8 cellular contexts compared by ENCODE assay signal in the genomic region with DNA sequence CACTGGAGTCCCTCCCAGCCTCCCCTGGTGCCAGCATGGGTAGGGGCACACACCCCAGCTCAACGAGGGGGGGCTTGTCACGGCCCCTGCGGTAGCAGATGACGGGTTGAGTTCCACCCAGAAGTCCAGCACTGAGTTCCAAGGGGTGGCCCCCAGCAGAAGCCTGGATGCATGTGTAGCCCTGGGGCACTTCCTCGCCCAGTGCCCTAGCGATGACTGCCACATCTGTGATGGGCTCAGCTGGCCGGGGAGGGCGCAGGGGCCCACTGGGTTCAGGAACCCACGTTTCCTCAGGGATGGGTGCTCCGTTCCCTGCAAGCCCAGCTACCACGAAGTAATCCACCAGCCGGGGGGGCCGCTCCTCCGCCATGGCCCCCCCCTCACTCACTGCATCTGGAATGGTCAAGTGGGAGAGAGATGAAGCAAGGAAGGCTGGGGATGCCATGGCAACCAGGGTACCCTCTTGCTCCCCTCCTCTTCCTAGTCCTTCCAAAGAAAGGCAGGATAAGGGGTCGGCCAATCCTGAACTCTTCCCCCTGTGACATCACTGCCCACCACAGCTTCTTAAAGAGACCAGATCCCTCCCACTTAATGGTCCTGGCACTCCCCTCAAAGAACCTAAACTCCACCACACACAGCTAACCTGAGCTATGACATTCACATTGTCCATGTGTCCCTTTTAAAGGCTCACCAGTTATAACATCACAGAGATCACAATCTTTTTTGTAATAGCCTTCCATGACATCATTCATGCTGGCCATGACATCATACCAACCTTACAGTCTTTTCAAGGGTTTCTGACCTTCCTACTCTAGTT. TPM values are rescaled to one million over a fixed set of nuclear protein-coding genes. Genes with fewer than 3 reads are reported as not detected.
A peak's percentile ranks its signal among the peaks of the same experiment; 100 is the strongest.
DNase-seq lines count a peak whose midpoint lies in the region; ATAC-seq, FAIRE-seq and TF ChIP-seq lines count a peak whose summit lies in the region.

No MANE protein-coding gene starts in this region.

- dilution Hi-C loops in IMR-90 (cut with HindIII; ENCODE audit: low sequenced_read_pairs, unreplicated experiment): no loop called here

- in situ Hi-C loops in IMR-90 (cut with MboI; ENCODE audit: low sequenced_read_pairs): no loop called here
- in situ Hi-C loops in GM12878 (cut with MboI): no loop called here

- 78% methylated on average over 3 of the region's 15 CpGs; no CpG with 5 or more reads in 1 of the 2 experiments for WGBS in IMR-90 (ENCODE audit: extremely low coverage in 2 of 2, insufficient read length in 1 of 2), 2 experiments
- WGBS in GM12878 (ENCODE audit: insufficient coverage, insufficient replicate concordance, low lambda C conversion rate, missing lambda C conversion rate): 85% methylated on average over 15 of the region's 15 CpGs

- H3K27me3 Mint-ChIP-seq in Caco-2 (ENCODE audit: insufficient read depth, unreplicated experiment): no peaks in the 10 kb centered on the region

- peaks cover 18% of the 10 kb centered on the region; the same call in 1 of the 2 replicates for H3K9me1 ChIP-seq in IMR-90 (ENCODE audit: insufficient read depth, low read length)

- H3K4me3 ChIP-seq in ACC112 (ENCODE audit: low read depth, low read length): peak overlapping the region; percentile 87; the same call in 1 of the 2 replicates
- no peak overlapping the region for H3K4me3 ChIP-seq in IMR-90 (ENCODE audit: insufficient read depth, low read depth, low read length)
- H3K4me3 ChIP-seq in GM12878: peak overlapping the region; percentile 100
- peak overlapping the region; percentile 77 to 87 for H3K4me3 ChIP-seq in muscle layer of duodenum (ENCODE audit: low read depth in 1 of 2, low read length in 2 of 2)
- H3K4me3 ChIP-seq in Caco-2 (ENCODE audit: low read depth, low read length): no peak overlapping the region

- 0 out of 3 replicates have a peak overlapping the region, but pooled peaks have one; percentile 21 for H2BK15ac ChIP-seq in IMR-90 (ENCODE audit: low read depth, low read length)

- H3K27ac ChIP-seq in ACC112 (ENCODE audit: low read depth, low read length) (no peak overlapping the region), IMR-90 (ENCODE audit: insufficient read depth, low read length) (no peak overlapping the region), GM12878 (ENCODE audit: control insufficient read depth, insufficient read depth) (peak overlapping the region; percentile 95), muscle layer of duodenum (ENCODE audit: low read length) (peak overlapping the region; percentile 83)

- H2BK5ac ChIP-seq in IMR-90 (ENCODE audit: low read depth, low read length, poor library complexity, severe bottlenecking): no peak overlapping the region

- no peak overlapping the region; the same call in 1 of the 2 replicates for H3K23ac ChIP-seq in IMR-90 (ENCODE audit: low read depth, low read length)

- H2AFZ ChIP-seq in ACC112 (ENCODE audit: low read length, unreplicated experiment) (no peak overlapping the region), IMR-90 (replicated peaks; ENCODE audit: low read length, poor library complexity) (peak overlapping the region; percentile 36), GM12878 (ENCODE audit: control insufficient read depth, low read depth, low read length) (peak overlapping the region; percentile 62; the same call in 1 of the 2 replicates)

- no peak for DNase-seq in IMR-90
- DNase-seq in GM12878 (ENCODE audit: low read depth, low spot score): no peak
- no peak for DNase-seq in Caco-2
- no peak for DNase-seq in activated CD4-positive, CD25-positive, alpha-beta regulatory T cell (lab: John Stamatoyannopoulos, UW)
- no peak for DNase-seq in NCI-H345 (lab: John Stamatoyannopoulos, UW)

- H3K4me1 Mint-ChIP-seq in Caco-2 (ENCODE audit: low read depth, unreplicated experiment): peaks cover 7% of the 10 kb centered on the region

- H3K27me3 ChIP-seq in ACC112 (ENCODE audit: insufficient read depth, low read length) (no peaks in the 10 kb centered on the region), IMR-90 (ENCODE audit: control insufficient read depth, insufficient read depth, low read length) (no peaks in the 10 kb centered on the region), GM12878 (replicated peaks in 1 of 2; ENCODE audit: control insufficient read depth in 2 of 2, insufficient read depth in 2 of 2, low read length in 1 of 2) (no peaks in the 10 kb centered on the region), muscle layer of duodenum (ENCODE audit: low read depth, low read length) (no peaks in the 10 kb centered on the region), Caco-2 (replicated peaks; ENCODE audit: control insufficient read depth, insufficient read depth, low read length) (no peaks in the 10 kb centered on the region)

- H2BK20ac ChIP-seq in IMR-90 (ENCODE audit: low read depth, low read length): no peak overlapping the region

- H3K36me3 ChIP-seq in ACC112 (ENCODE audit: insufficient read depth, low read length): peaks cover 11% of the 10 kb centered on the region; the same call in 1 of the 2 replicates
- H3K36me3 ChIP-seq in IMR-90 (ENCODE audit: control insufficient read depth, insufficient read depth, low read length): peaks cover 48% of the 10 kb centered on the region
- peaks cover 18 to 21% of the 10 kb centered on the region in 2 experiments; a peak in 3 of 4 replicates for H3K36me3 ChIP-seq in GM12878 (ENCODE audit: control insufficient read depth in 2 of 2, insufficient read depth in 2 of 2, low read length in 1 of 2)
- peaks cover 36 to 46% of the 10 kb centered on the region in 2 donors for H3K36me3 ChIP-seq in muscle layer of duodenum (ENCODE audit: control insufficient read depth in 1 of 2, insufficient read depth in 2 of 2, low read length in 2 of 2)
- peaks cover 5% of the 10 kb centered on the region; the same call in 1 of the 2 replicates for H3K36me3 ChIP-seq in Caco-2 (ENCODE audit: control insufficient read depth, insufficient read depth, low read length)

- TF ChIP-seq RAD21 in IMR-90 (IDR thresholded peaks at IDR 0.05; ENCODE audit: low read length) (no peak), GM12878 (IDR thresholded peaks at IDR 0.05; ENCODE audit: insufficient read depth, low read depth, low read length) (no peak)

- H3K56ac ChIP-seq in IMR-90 (ENCODE audit: extremely low read depth, insufficient read depth, low read length): no peak overlapping the region

- H2AK9ac ChIP-seq in IMR-90 (replicated peaks; ENCODE audit: low read depth, low read length, poor library complexity): peak overlapping the region; percentile 99

- no peak overlapping the region for H3K18ac ChIP-seq in IMR-90 (ENCODE audit: low read depth, low read length)

- H3K9me3 ChIP-seq in IMR-90 (ENCODE audit: control insufficient read depth, insufficient read depth, low read length) (no peaks in the 10 kb centered on the region), GM12878 (replicated peaks; ENCODE audit: control insufficient read depth, insufficient read depth, low read length) (no peaks in the 10 kb centered on the region), muscle layer of duodenum (ENCODE audit: control insufficient read depth in 1 of 2, low read length in 2 of 2) (no peaks in the 10 kb centered on the region), Caco-2 (no peaks in the 10 kb centered on the region)

- intact Hi-C loops in IMR-90 (cut with micrococcal nuclease) (no loop called here), GM12878 (cut with micrococcal nuclease; ENCODE audit: unreplicated experiment) (loop anchor here (2.0 kb wide), 1 partner anchor 21 kb away; a partner anchor contains a TSS), Caco-2 (cut with micrococcal nuclease; ENCODE audit: unreplicated experiment) (no loop called here)

- no peak overlapping the region for H3K4ac ChIP-seq in IMR-90 (ENCODE audit: low read depth, low read length)

- no peak overlapping the region for H4K5ac ChIP-seq in IMR-90 (ENCODE audit: low read depth, low read length)

- FAIRE-seq in GM12878 (lab: Jason Lieb, UNC): peak; percentile 74

- H3K9ac ChIP-seq in IMR-90 (ENCODE audit: low read depth, low read length): no peak overlapping the region
- H3K9ac ChIP-seq in GM12878 (ENCODE audit: control insufficient read depth, insufficient read depth, low read length): peak overlapping the region; percentile 99

- TF ChIP-seq EP300 in GM12878 (IDR thresholded peaks at IDR 0.05; ENCODE audit: borderline replicate concordance in 1 of 2, control insufficient read depth in 1 of 2, low read depth in 2 of 2, low read length in 2 of 2): no peak

- H3K9me3 Mint-ChIP-seq in Caco-2 (ENCODE audit: unreplicated experiment): no peaks in the 10 kb centered on the region

- SMC1A ChIA-PET in GM12878 (lab: Charles Lee; ENCODE audit: uncharacterized antibody, unreplicated experiment): interaction anchor here (0.7 to 4.5 kb wide), 20 partner anchors 13 to 272 kb away, joined by 3 to 59 read pairs (median 5); a partner anchor contains a TSS

- TF ChIP-seq CTCF in IMR-90 (conservative IDR thresholded peaks at IDR 0.05; ENCODE audit: low read depth, low read length) (no peak), GM12878 (IDR thresholded peaks at IDR 0.05 in 2 of 3, conservative IDR thresholded peaks at IDR 0.05 in 1 of 3; ENCODE audit: control insufficient read depth in 2 of 3, extremely low read depth in 1 of 3, insufficient read depth in 1 of 3, low read depth in 3 of 3, low read length in 3 of 3) (no peak), Caco-2 (IDR thresholded peaks at IDR 0.05; ENCODE audit: insufficient read depth in 1 of 2, low read depth in 1 of 2, low read length in 1 of 2, severe bottlenecking in 1 of 2, unreplicated experiment in 1 of 2) (no peak)

- H3K79me2 ChIP-seq in ACC112 (ENCODE audit: control insufficient read depth, insufficient read depth, low read length, unreplicated experiment) (peaks cover 19% of the 10 kb centered on the region), GM12878 (ENCODE audit: control insufficient read depth, insufficient read depth, low read length) (peaks cover 28% of the 10 kb centered on the region)

- H2AK5ac ChIP-seq in IMR-90 (ENCODE audit: low read depth, low read length): no peak overlapping the region

- H3K4me2 ChIP-seq in IMR-90 (ENCODE audit: low read depth, low read length) (no peak overlapping the region), GM12878 (ENCODE audit: control insufficient read depth, insufficient read depth) (peak overlapping the region; percentile 100)

- H4K91ac ChIP-seq in IMR-90 (ENCODE audit: insufficient read depth, low read depth, low read length): no peak overlapping the region

- H3K4me1 ChIP-seq in ACC112 (ENCODE audit: control insufficient read depth, insufficient read depth, low read length, unreplicated experiment) (peaks cover 3% of the 10 kb centered on the region), IMR-90 (ENCODE audit: control insufficient read depth, insufficient read depth, low read length) (peaks cover 9% of the 10 kb centered on the region), GM12878 (ENCODE audit: control insufficient read depth, insufficient read depth, low read length) (peaks cover 18% of the 10 kb centered on the region), muscle layer of duodenum (ENCODE audit: control insufficient read depth in 1 of 2, insufficient read depth in 2 of 2, low read length in 2 of 2) (peaks cover 6 to 15% of the 10 kb centered on the region in 2 donors), Caco-2 (peaks cover 8% of the 10 kb centered on the region)

- no peak overlapping the region for H3K27ac Mint-ChIP-seq in Caco-2 (ENCODE audit: unreplicated experiment)

- H4K20me1 ChIP-seq in IMR-90 (ENCODE audit: insufficient read depth, low read length): peaks cover 11% of the 10 kb centered on the region
- no peaks in the 10 kb centered on the region for H4K20me1 ChIP-seq in GM12878 (ENCODE audit: control insufficient read depth, insufficient read depth)

- H3K79me1 ChIP-seq in IMR-90 (ENCODE audit: low read depth in 1 of 2, low read length in 2 of 2): peaks cover 15 to 58% of the 10 kb centered on the region in 2 experiments

- H4K8ac ChIP-seq in IMR-90 (ENCODE audit: low read depth in 2 of 2, low read length in 2 of 2): peak overlapping the region in 1 of 2 experiments; percentile 21; a peak in 1 of 4 replicates

- CTCF ChIA-PET in IMR-90 (lab: Yijun Ruan, JAX) (interaction anchor here (1.0 kb wide), 1 partner anchor 42 kb away, joined by 3 read pairs; a partner anchor contains a TSS), GM12878 (lab: Yijun Ruan, JAX) (interaction anchor here (0.6 to 4.8 kb wide), 10 partner anchors 21 to 266 kb away, joined by 3 to 54 read pairs (median 8); a partner anchor contains a TSS), Caco-2 (lab: Charles Lee) (no interaction called here)

- BruUV-seq in IMR-90 (replicated peaks; lab: Mats Ljungman, UMichigan): no TSS peak
- no TSS peak for BruUV-seq in GM12878 (replicated peaks; lab: Mats Ljungman, UMichigan)
- no TSS peak for BruUV-seq in Caco-2 (replicated peaks; lab: Mats Ljungman, UMichigan)

- no peak overlapping the region for H3K4me3 Mint-ChIP-seq in Caco-2 (ENCODE audit: unreplicated experiment)

- peaks cover 50% of the 10 kb centered on the region for H3K36me3 Mint-ChIP-seq in Caco-2 (ENCODE audit: insufficient read depth, unreplicated experiment)

- POLR2A ChIA-PET in IMR-90 (lab: Charles Lee; ENCODE audit: unreplicated experiment): interaction anchor here (0.6 kb wide), 1 partner anchor 500 kb away, joined by 3 read pairs; no protein-coding TSS in a partner anchor
- POLR2A ChIA-PET in GM12878 (lab: Charles Lee): interaction anchor here (0.6 to 5.3 kb wide), 17 partner anchors 10 to 188 kb away, joined by 3 to 83 read pairs (median 5); a partner anchor contains a TSS
- POLR2A ChIA-PET in Caco-2 (lab: Charles Lee): no interaction called here

- no peak overlapping the region for H2BK120ac ChIP-seq in IMR-90 (ENCODE audit: low read depth, low read length)

- no peak for TF ChIP-seq POLR2A in IMR-90 (IDR thresholded peaks at IDR 0.05; ENCODE audit: low read depth, low read length)
- no peak for TF ChIP-seq POLR2A in GM12878 (IDR thresholded peaks at IDR 0.05; ENCODE audit: low read depth, low read length)

- H3K14ac ChIP-seq in IMR-90 (replicated peaks; ENCODE audit: low read depth, low read length): no peak overlapping the region

- no peak for ATAC-seq in IMR-90 (ENCODE audit: low read depth)
- ATAC-seq in GM12878: no peak
- ATAC-seq in GM18520 (IDR thresholded peaks at IDR 0.05; ENCODE audit: unreplicated experiment): no peak

- RAD21 ChIA-PET in GM12878 (lab: Charles Lee; ENCODE audit: unreplicated experiment): interaction anchor here (0.7 to 4.9 kb wide), 17 partner anchors 12 to 1153 kb away, joined by 3 to 55 read pairs (median 11); a partner anchor contains a TSS

RNA-seq across cellular contexts. Expression of a gene that starts 2.3 kb away (rescaled TPM):
- total RNA-seq in IMR-90 (2012; rRNA removed) (1.8 and 2.5 TPM in 2 replicates), GM12878 (2014; rRNA removed) (18.2 and 22.2 TPM in 2 replicates), GM12878 (2014; rRNA removed; fragmentation: Illumina TruSeq; extraction: Trizol) (13.1 and 13.7 TPM in 2 replicates), GM12878 (2021) (57.5 and 74.8 TPM in 2 replicates), Caco-2 (2022) (78.2 and 79.0 TPM in 2 replicates)
- polyA plus RNA-seq in IMR-90 (2012; rRNA removed) (25.2 and 33.3 TPM in 2 replicates), GM12878 (2011; rRNA removed) (15.7 and 26.6 TPM in 2 replicates), GM12878 (2014; fragmentation: Illumina TruSeq; extraction: Trizol) (23.5 and 31.0 TPM in 2 replicates), GM12878 (2014; fragmentation: Nextera tagmentation; extraction: Ambion mirVana) (10 to 100 TPM; 12.0 to 13.4 TPM), GM12878 (2014; rRNA removed) (55.1 and 73.9 TPM in 2 replicates), GM12878 (2016; fragmentation: Nextera tagmentation; extraction: Ambion mirVana) (10 to 100 TPM; 20.8 to 23.3 TPM)
- 9.4 and 13.8 TPM in 2 replicates for polyA plus RNA-seq in IMR-90 (2012; cell fraction: cytosol; rRNA removed)
- 117 and 252 TPM in 2 replicates for polyA plus RNA-seq in IMR-90 (2012; cell fraction: nucleus; rRNA removed; ENCODE audit: low replicate concordance)
- 176 and 188 TPM in 2 replicates for total RNA-seq in GM12878 (2013; cell fraction: nucleolus; rRNA removed)
- 25.1 TPM for polyA plus RNA-seq in GM12878 (2011; ENCODE audit: low read depth)
- polyA plus RNA-seq in GM12878 (2011; cell fraction: cytosol; rRNA removed): 20.2 and 26.8 TPM in 2 replicates
- 454 and 493 TPM in 2 replicates for polyA plus RNA-seq in GM12878 (2011; cell fraction: nucleus; rRNA removed)
- polyA plus RNA-seq in GM12878 (2012): 54.4 and 57.1 TPM in 2 replicates
- 25.8 and 43.4 TPM in 2 replicates for polyA minus RNA-seq in GM12878 (2011; rRNA and poly(A)+ RNA removed)
- polyA minus RNA-seq in GM12878 (2011; cell fraction: cytosol; rRNA and poly(A)+ RNA removed): 25.7 and 31.0 TPM in 2 replicates
- 151 and 238 TPM in 2 replicates for polyA minus RNA-seq in GM12878 (2011; cell fraction: nucleus; rRNA and poly(A)+ RNA removed)

RNA-seq across cellular contexts. Expression of a gene that starts 14.2 kb away (rescaled TPM):
- total RNA-seq in IMR-90 (2012; rRNA removed): 1.9 and 2.7 TPM in 2 replicates
- 20.1 and 22.2 TPM in 2 replicates for polyA plus RNA-seq in IMR-90 (2012; rRNA removed)
- polyA plus RNA-seq in IMR-90 (2012; cell fraction: cytosol; rRNA removed): 12.2 and 16.7 TPM in 2 replicates
- 59.1 and 73.2 TPM in 2 replicates for polyA plus RNA-seq in IMR-90 (2012; cell fraction: nucleus; rRNA removed; ENCODE audit: low replicate concordance)
- total RNA-seq in GM12878 (2013; cell fraction: nucleolus; rRNA removed): 37.1 and 39.2 TPM in 2 replicates
- total RNA-seq in GM12878 (2014; rRNA removed): 15.5 and 15.7 TPM in 2 replicates
- 13.7 and 13.8 TPM in 2 replicates for total RNA-seq in GM12878 (2014; rRNA removed; fragmentation: Illumina TruSeq; extraction: Trizol)
- 54.6 and 59.7 TPM in 2 replicates for total RNA-seq in GM12878 (2021)
- polyA plus RNA-seq in GM12878 (2011; ENCODE audit: low read depth): 27.4 TPM
- 12.8 and 35.6 TPM in 2 replicates for polyA plus RNA-seq in GM12878 (2011; rRNA removed)
- polyA plus RNA-seq in GM12878 (2011; cell fraction: cytosol; rRNA removed): 36.7 and 38.1 TPM in 2 replicates
- 99.3 and 114 TPM in 2 replicates for polyA plus RNA-seq in GM12878 (2011; cell fraction: nucleus; rRNA removed)
- 47.5 and 49.7 TPM in 2 replicates for polyA plus RNA-seq in GM12878 (2012)
- polyA plus RNA-seq in GM12878 (2014; fragmentation: Illumina TruSeq; extraction: Trizol): 21.6 and 49.4 TPM in 2 replicates
- 1 to 10 TPM; 5.1 to 8.4 TPM for polyA plus RNA-seq in GM12878 (2014; fragmentation: Nextera tagmentation; extraction: Ambion mirVana)
- 56.5 and 57.9 TPM in 2 replicates for polyA plus RNA-seq in GM12878 (2014; rRNA removed)
- 10 to 100 TPM; 29.9 to 40.1 TPM for polyA plus RNA-seq in GM12878 (2016; fragmentation: Nextera tagmentation; extraction: Ambion mirVana)
- polyA minus RNA-seq in GM12878 (2011; rRNA and poly(A)+ RNA removed): 36.4 and 45.0 TPM in 2 replicates
- polyA minus RNA-seq in GM12878 (2011; cell fraction: cytosol; rRNA and poly(A)+ RNA removed): 16.4 and 21.3 TPM in 2 replicates
- polyA minus RNA-seq in GM12878 (2011; cell fraction: nucleus; rRNA and poly(A)+ RNA removed): 44.2 and 65.2 TPM in 2 replicates
- 24.4 and 30.8 TPM in 2 replicates for total RNA-seq in Caco-2 (2022)

RNA-seq across cellular contexts. Expression of a gene that starts 19.1 kb away (rescaled TPM):
- total RNA-seq in IMR-90 (2012; rRNA removed) (94.7 and 97.7 TPM in 2 replicates), GM12878 (2014; rRNA removed) (78.0 and 79.1 TPM in 2 replicates), GM12878 (2014; rRNA removed; fragmentation: Illumina TruSeq; extraction: Trizol) (48.7 and 51.2 TPM in 2 replicates), GM12878 (2021) (67.7 and 68.3 TPM in 2 replicates), Caco-2 (2022) (135 and 150 TPM in 2 replicates)
- polyA plus RNA-seq in IMR-90 (2012; rRNA removed) (84.6 and 89.1 TPM in 2 replicates), GM12878 (2011; rRNA removed) (61.1 and 79.6 TPM in 2 replicates), GM12878 (2014; fragmentation: Illumina TruSeq; extraction: Trizol) (58.5 and 64.0 TPM in 2 replicates), GM12878 (2014; fragmentation: Nextera tagmentation; extraction: Ambion mirVana) (10 to 100 TPM in 1 of 2 experiments, 1 to 10 TPM in 1; 8.8 to 20.6 TPM), GM12878 (2014; rRNA removed) (77.0 and 77.2 TPM in 2 replicates), GM12878 (2016; fragmentation: Nextera tagmentation; extraction: Ambion mirVana) (10 to 100 TPM; 88.9 to 98.6 TPM)
- polyA plus RNA-seq in IMR-90 (2012; cell fraction: cytosol; rRNA removed): 74.5 and 89.4 TPM in 2 replicates
- polyA plus RNA-seq in IMR-90 (2012; cell fraction: nucleus; rRNA removed; ENCODE audit: low replicate concordance): 31.1 and 43.6 TPM in 2 replicates
- total RNA-seq in GM12878 (2013; cell fraction: nucleolus; rRNA removed): 77.9 and 89.0 TPM in 2 replicates
- 33.2 TPM for polyA plus RNA-seq in GM12878 (2011; ENCODE audit: low read depth)
- polyA plus RNA-seq in GM12878 (2011; cell fraction: cytosol; rRNA removed): 116 and 131 TPM in 2 replicates
- polyA plus RNA-seq in GM12878 (2011; cell fraction: nucleus; rRNA removed): 60.2 and 80.5 TPM in 2 replicates
- polyA plus RNA-seq in GM12878 (2012): 55.5 and 66.2 TPM in 2 replicates
- polyA minus RNA-seq in GM12878 (2011; rRNA and poly(A)+ RNA removed): 63.3 and 106 TPM in 2 replicates
- polyA minus RNA-seq in GM12878 (2011; cell fraction: cytosol; rRNA and poly(A)+ RNA removed): 31.5 and 35.2 TPM in 2 replicates
- polyA minus RNA-seq in GM12878 (2011; cell fraction: nucleus; rRNA and poly(A)+ RNA removed): 30.1 and 33.3 TPM in 2 replicates

RNA-seq across cellular contexts. Expression of a gene that starts 21.4 kb away (rescaled TPM):
- total RNA-seq in IMR-90 (2012; rRNA removed) (3.8 and 5.6 TPM in 2 replicates), GM12878 (2014; rRNA removed) (6.9 and 7.2 TPM in 2 replicates), GM12878 (2014; rRNA removed; fragmentation: Illumina TruSeq; extraction: Trizol) (8.3 and 8.8 TPM in 2 replicates), GM12878 (2021) (63.1 and 64.6 TPM in 2 replicates), Caco-2 (2022) (38.0 and 42.6 TPM in 2 replicates)
- polyA plus RNA-seq in IMR-90 (2012; rRNA removed) (6.1 and 6.2 TPM in 2 replicates), GM12878 (2011; rRNA removed) (7.3 and 10.8 TPM in 2 replicates), GM12878 (2014; fragmentation: Illumina TruSeq; extraction: Trizol) (17.6 and 21.2 TPM in 2 replicates), GM12878 (2014; fragmentation: Nextera tagmentation; extraction: Ambion mirVana) (1 to 10 TPM; 2.4 to 8.7 TPM), GM12878 (2014; rRNA removed) (10.1 and 11.3 TPM in 2 replicates), GM12878 (2016; fragmentation: Nextera tagmentation; extraction: Ambion mirVana) (1 to 10 TPM; 6.4 to 6.6 TPM)
- polyA plus RNA-seq in IMR-90 (2012; cell fraction: cytosol; rRNA removed): 3.1 and 3.6 TPM in 2 replicates
- polyA plus RNA-seq in IMR-90 (2012; cell fraction: nucleus; rRNA removed; ENCODE audit: low replicate concordance): 5.0 and 9.7 TPM in 2 replicates
- total RNA-seq in GM12878 (2013; cell fraction: nucleolus; rRNA removed): 42.2 and 43.5 TPM in 2 replicates
- polyA plus RNA-seq in GM12878 (2011; ENCODE audit: low read depth): 8.1 TPM
- polyA plus RNA-seq in GM12878 (2011; cell fraction: cytosol; rRNA removed): 9.8 and 17.2 TPM in 2 replicates
- 15.9 and 16.1 TPM in 2 replicates for polyA plus RNA-seq in GM12878 (2011; cell fraction: nucleus; rRNA removed)
- 11.1 and 15.1 TPM in 2 replicates for polyA plus RNA-seq in GM12878 (2012)
- polyA minus RNA-seq in GM12878 (2011; rRNA and poly(A)+ RNA removed): 21.0 and 24.2 TPM in 2 replicates
- polyA minus RNA-seq in GM12878 (2011; cell fraction: cytosol; rRNA and poly(A)+ RNA removed): 24.1 and 25.2 TPM in 2 replicates
- polyA minus RNA-seq in GM12878 (2011; cell fraction: nucleus; rRNA and poly(A)+ RNA removed): 7.4 and 10.2 TPM in 2 replicates

RNA-seq across cellular contexts. Expression of a gene that starts 23.5 kb away (rescaled TPM):
- total RNA-seq in IMR-90 (2012; rRNA removed) (4.4 and 6.5 TPM in 2 replicates), GM12878 (2014; rRNA removed) (14.0 and 15.6 TPM in 2 replicates), GM12878 (2014; rRNA removed; fragmentation: Illumina TruSeq; extraction: Trizol) (11.6 and 12.2 TPM in 2 replicates), GM12878 (2021) (10.9 and 11.3 TPM in 2 replicates), Caco-2 (2022) (9.0 and 9.8 TPM in 2 replicates)
- polyA plus RNA-seq in IMR-90 (2012; rRNA removed) (8.3 and 9.8 TPM in 2 replicates), GM12878 (2011; rRNA removed) (9.7 and 11.9 TPM in 2 replicates), GM12878 (2014; fragmentation: Illumina TruSeq; extraction: Trizol) (10.0 and 12.5 TPM in 2 replicates), GM12878 (2014; fragmentation: Nextera tagmentation; extraction: Ambion mirVana) (10 to 100 TPM in 1 of 2 experiments, 1 to 10 TPM in 1; 9.7 to 12.9 TPM), GM12878 (2014; rRNA removed) (13.1 and 13.4 TPM in 2 replicates), GM12878 (2016; fragmentation: Nextera tagmentation; extraction: Ambion mirVana) (10 to 100 TPM; 11.2 to 11.9 TPM)
- polyA plus RNA-seq in IMR-90 (2012; cell fraction: cytosol; rRNA removed): 5.0 and 5.8 TPM in 2 replicates
- polyA plus RNA-seq in IMR-90 (2012; cell fraction: nucleus; rRNA removed; ENCODE audit: low replicate concordance): 21.0 and 21.3 TPM in 2 replicates
- total RNA-seq in GM12878 (2013; cell fraction: nucleolus; rRNA removed): 21.5 and 22.0 TPM in 2 replicates
- polyA plus RNA-seq in GM12878 (2011; ENCODE audit: low read depth): 7.8 TPM
- 13.6 and 16.7 TPM in 2 replicates for polyA plus RNA-seq in GM12878 (2011; cell fraction: cytosol; rRNA removed)
- 25.1 and 37.1 TPM in 2 replicates for polyA plus RNA-seq in GM12878 (2011; cell fraction: nucleus; rRNA removed)
- 10.0 and 13.9 TPM in 2 replicates for polyA plus RNA-seq in GM12878 (2012)
- 14.5 and 23.8 TPM in 2 replicates for polyA minus RNA-seq in GM12878 (2011; rRNA and poly(A)+ RNA removed)
- 4.8 and 4.9 TPM in 2 replicates for polyA minus RNA-seq in GM12878 (2011; cell fraction: cytosol; rRNA and poly(A)+ RNA removed)
- polyA minus RNA-seq in GM12878 (2011; cell fraction: nucleus; rRNA and poly(A)+ RNA removed): 9.6 and 14.0 TPM in 2 replicates

Comparison
In these comparisons a context has a peak if more than half of its experiments do, and no peak if none do; other contexts are left out.
1. H3K27ac ChIP-seq: peak in GM12878 (single experiment) and muscle layer of duodenum (single experiment); none in ACC112 (single experiment) and IMR-90 (single experiment).
2. H3K4me3 ChIP-seq: peak in ACC112 (single experiment), GM12878 (single experiment) and muscle layer of duodenum (2 of 2); none in IMR-90 (single experiment) and Caco-2 (single experiment).